In the genomic region with DNA sequence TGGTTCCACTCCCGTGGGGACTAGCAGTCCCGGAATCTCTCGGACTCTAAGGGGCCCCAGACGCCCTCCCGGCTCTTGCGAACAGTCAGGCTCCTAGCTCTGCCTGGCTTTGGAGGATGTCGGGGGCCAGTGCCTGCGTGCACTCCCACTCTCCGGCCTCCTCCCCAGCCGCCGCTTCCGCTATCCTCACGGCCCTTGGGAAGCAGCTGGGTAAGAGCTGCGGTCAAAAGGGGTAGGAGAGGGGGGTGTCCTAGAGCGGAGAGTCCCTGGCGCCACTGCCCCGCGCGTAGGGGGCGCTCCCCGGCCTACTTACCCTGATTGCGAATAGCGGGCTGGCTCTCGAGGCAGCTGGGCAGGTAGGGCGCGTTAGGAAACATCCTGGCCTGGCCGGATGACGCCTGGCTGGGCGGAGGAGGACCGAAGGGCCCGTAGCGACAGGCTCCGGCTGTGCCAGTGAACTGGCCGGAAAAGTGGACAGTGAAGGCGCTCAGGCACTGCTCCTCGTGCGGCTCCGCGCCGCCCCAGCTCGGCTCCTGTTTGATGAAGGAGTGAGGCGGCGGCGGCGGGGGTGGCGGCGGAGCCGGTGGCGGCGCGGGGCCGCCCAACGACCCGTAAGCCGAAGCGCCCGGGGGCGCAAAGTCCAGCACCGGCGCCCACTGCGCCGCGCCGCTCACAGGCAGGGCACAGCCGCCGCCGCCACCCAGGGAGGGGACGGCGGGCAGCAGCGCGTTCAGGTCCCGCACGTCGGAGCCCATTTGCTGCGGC, we compare ENCODE assay signal across 1 cellular context.
TF ChIP-seq lines count a peak whose summit lies in the region.

No MANE protein-coding gene starts in this region.

TF ChIP-seq in HepG2, 621 proteins besides CTCF, POLR2A, EP300 and RAD21 (continued from another document):
- TF ChIP-seq, protein P1, sequence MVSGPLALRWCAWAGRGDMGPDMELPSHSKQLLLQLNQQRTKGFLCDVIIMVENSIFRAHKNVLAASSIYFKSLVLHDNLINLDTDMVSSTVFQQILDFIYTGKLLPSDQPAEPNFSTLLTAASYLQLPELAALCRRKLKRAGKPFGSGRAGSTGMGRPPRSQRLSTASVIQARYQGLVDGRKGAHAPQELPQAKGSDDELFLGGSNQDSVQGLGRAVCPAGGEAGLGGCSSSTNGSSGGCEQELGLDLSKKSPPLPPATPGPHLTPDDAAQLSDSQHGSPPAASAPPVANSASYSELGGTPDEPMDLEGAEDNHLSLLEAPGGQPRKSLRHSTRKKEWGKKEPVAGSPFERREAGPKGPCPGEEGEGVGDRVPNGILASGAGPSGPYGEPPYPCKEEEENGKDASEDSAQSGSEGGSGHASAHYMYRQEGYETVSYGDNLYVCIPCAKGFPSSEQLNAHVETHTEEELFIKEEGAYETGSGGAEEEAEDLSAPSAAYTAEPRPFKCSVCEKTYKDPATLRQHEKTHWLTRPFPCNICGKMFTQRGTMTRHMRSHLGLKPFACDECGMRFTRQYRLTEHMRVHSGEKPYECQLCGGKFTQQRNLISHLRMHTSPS (CRISPR knock-in tag; IDR thresholded peaks at IDR 0.05; ENCODE audit: low read depth) = peak; percentile 40; the same call in 1 of the 2 replicates
- TF ChIP-seq, protein P2, sequence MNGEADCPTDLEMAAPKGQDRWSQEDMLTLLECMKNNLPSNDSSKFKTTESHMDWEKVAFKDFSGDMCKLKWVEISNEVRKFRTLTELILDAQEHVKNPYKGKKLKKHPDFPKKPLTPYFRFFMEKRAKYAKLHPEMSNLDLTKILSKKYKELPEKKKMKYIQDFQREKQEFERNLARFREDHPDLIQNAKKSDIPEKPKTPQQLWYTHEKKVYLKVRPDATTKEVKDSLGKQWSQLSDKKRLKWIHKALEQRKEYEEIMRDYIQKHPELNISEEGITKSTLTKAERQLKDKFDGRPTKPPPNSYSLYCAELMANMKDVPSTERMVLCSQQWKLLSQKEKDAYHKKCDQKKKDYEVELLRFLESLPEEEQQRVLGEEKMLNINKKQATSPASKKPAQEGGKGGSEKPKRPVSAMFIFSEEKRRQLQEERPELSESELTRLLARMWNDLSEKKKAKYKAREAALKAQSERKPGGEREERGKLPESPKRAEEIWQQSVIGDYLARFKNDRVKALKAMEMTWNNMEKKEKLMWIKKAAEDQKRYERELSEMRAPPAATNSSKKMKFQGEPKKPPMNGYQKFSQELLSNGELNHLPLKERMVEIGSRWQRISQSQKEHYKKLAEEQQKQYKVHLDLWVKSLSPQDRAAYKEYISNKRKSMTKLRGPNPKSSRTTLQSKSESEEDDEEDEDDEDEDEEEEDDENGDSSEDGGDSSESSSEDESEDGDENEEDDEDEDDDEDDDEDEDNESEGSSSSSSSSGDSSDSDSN (CRISPR knock-in tag; IDR thresholded peaks at IDR 0.05) = peak; percentile 73
- TF ChIP-seq CEBPG (CRISPR knock-in tag; IDR thresholded peaks at IDR 0.05) (no peak), GABPB1 (CRISPR knock-in tag; IDR thresholded peaks at IDR 0.05) (peak; percentile 34; the same call in 1 of the 2 replicates), GATAD1 (CRISPR knock-in tag; IDR thresholded peaks at IDR 0.05) (no peak), XRCC5 (optimal IDR thresholded peaks at IDR 0.05; ENCODE audit: low read length) (peak; percentile 26)
